Comparison of ENCODE assay signal across 28 cellular contexts in the genomic region with DNA sequence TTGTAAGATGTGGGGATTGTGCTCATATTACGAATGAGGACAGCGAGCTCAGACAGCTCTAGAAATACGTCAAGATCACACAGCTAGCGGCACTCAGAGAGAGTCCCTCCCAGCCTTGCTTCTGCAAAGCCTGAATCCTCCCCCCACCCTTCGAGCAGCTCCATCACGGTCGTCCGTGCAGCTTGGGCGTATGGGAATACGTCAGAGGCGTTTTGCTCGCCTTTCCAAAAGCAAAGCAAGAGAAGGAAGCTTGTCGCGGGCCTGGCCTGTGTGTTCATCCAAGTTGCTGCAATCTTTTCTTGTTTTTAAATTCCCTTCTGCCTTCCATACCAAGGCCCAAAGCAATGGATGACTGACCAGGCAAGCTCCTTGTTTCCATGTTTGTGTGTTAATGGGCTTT.
DNase-seq lines count a peak whose midpoint lies in the region; ATAC-seq and TF ChIP-seq lines count a peak whose summit lies in the region.
"Had no signal": no experiment of that assay in that cellular context is flagged by ENCODE, and none has a peak within 500 bp of the region (broad histone marks: within the 10 kb centered on the region; RNA-seq: fewer than 3 reads in every experiment).

No MANE protein-coding gene starts in this region.

- no peaks in the 10 kb centered on the region for H3K79me1 ChIP-seq in neuronal stem cell (ENCODE audit: low read depth, low read length)

- CTCF ChIA-PET in activated naive CD4-positive, alpha-beta T cell treated with anti-CD3 and anti-CD28 coated beads for 36 hours (lab: Charles Lee) = interaction anchor here (0.5 to 0.7 kb wide), 2 partner anchors 231 to 348 kb away, joined by 3 read pairs; no protein-coding TSS in a partner anchor

- H3K27me3 ChIP-seq in neuronal stem cell (ENCODE audit: control insufficient read depth in 3 of 3, insufficient read depth in 3 of 3, low read depth in 1 of 3, low read length in 3 of 3) (no peaks in the 10 kb centered on the region), upper lobe of right lung (no peaks in the 10 kb centered on the region)
- H3K27me3 ChIP-seq: ovary, right atrium auricular region, suprapubic skin, uterus had no signal

- no peak overlapping the region for H3K14ac ChIP-seq in neuronal stem cell (ENCODE audit: low read length)

- H3K9me3 ChIP-seq in neuronal stem cell (replicated peaks in 1 of 2; ENCODE audit: control insufficient read depth in 2 of 2, insufficient read depth in 1 of 2, low read depth in 1 of 2, low read length in 2 of 2) (peaks cover 0 to 3% of the 10 kb centered on the region in 2 donors), upper lobe of right lung (no peaks in the 10 kb centered on the region)
- H3K9me3 ChIP-seq: ovary, right atrium auricular region, suprapubic skin, uterus had no signal

- H3K18ac ChIP-seq in neuronal stem cell (ENCODE audit: low read length) = no peak overlapping the region

- no peak overlapping the region for H3K9ac ChIP-seq in neuronal stem cell (ENCODE audit: low read depth, low read length, poor library complexity)

- H3K27ac ChIP-seq in neuronal stem cell (replicated peaks; ENCODE audit: low read length) (no peak overlapping the region), upper lobe of right lung (no peak overlapping the region)
- H3K27ac ChIP-seq: ovary, right atrium auricular region, suprapubic skin, uterus had no signal

- peak overlapping the region; percentile 22 for H2AFZ ChIP-seq in neuronal stem cell (ENCODE audit: low read length)

- H3K9me3 Mint-ChIP-seq in activated naive CD4-positive, alpha-beta T cell treated with anti-CD3 and anti-CD28 coated beads, Interleukin-2, amount 50 U/mL, for 24 hours = no peaks in the 10 kb centered on the region
- H3K9me3 Mint-ChIP-seq in activated naive CD4-positive, alpha-beta T cell treated with anti-CD3 and anti-CD28 coated beads for 36 hours = no peaks in the 10 kb centered on the region
- no peaks in the 10 kb centered on the region for H3K9me3 Mint-ChIP-seq in central memory CD8-positive, alpha-beta T cell
- H3K9me3 Mint-ChIP-seq: activated B cell treated with CpG ODN at 0.5 μM for 24 hours; CD8-positive, alpha-beta T cell; stimulated activated effector memory CD8-positive, alpha-beta T cell treated with anti-CD3 and anti-CD28 coated beads, Interleukin-12 subunit alpha, Interleukin-12 subunit beta, amount 100 ng/mL, for 72 hours had no signal

- no peak overlapping the region for H2BK5ac ChIP-seq in neuronal stem cell (ENCODE audit: low read length)

- H3K4me3 Mint-ChIP-seq in activated naive CD4-positive, alpha-beta T cell treated with anti-CD3 and anti-CD28 coated beads, Interleukin-2, amount 50 U/mL, for 24 hours = no peak overlapping the region
- no peak overlapping the region for H3K4me3 Mint-ChIP-seq in activated naive CD4-positive, alpha-beta T cell treated with anti-CD3 and anti-CD28 coated beads for 36 hours
- no peak overlapping the region for H3K4me3 Mint-ChIP-seq in central memory CD8-positive, alpha-beta T cell
- H3K4me3 Mint-ChIP-seq: activated B cell treated with CpG ODN at 0.5 μM for 24 hours; CD8-positive, alpha-beta T cell; stimulated activated effector memory CD8-positive, alpha-beta T cell treated with anti-CD3 and anti-CD28 coated beads, Interleukin-12 subunit alpha, Interleukin-12 subunit beta, amount 100 ng/mL, for 72 hours had no signal

- DNase-seq in activated naive CD4-positive, alpha-beta T cell treated with anti-CD3 and anti-CD28 coated beads for 36 hours = no peak
- no peak for DNase-seq in central memory CD8-positive, alpha-beta T cell (ENCODE audit: low spot score in 2 of 2)
- DNase-seq in neuronal stem cell (ENCODE audit: low spot score) = no peak
- peak; percentile 38 for DNase-seq in upper lobe of right lung
- DNase-seq in activated T-cell treated with anti-CD3 and anti-CD28 coated beads, Interleukin-2, amount 50 U/mL, for 1 hour = no peak
- DNase-seq: activated B cell treated with CpG ODN at 0.5 μM for 24 hours; activated CD4-positive, alpha-beta T cell treated with anti-CD3 and anti-CD28 coated beads, Interleukin-2, amount 50 U/mL, for 4 hours; activated CD8-positive, alpha-beta memory T cell treated with anti-CD3 and anti-CD28 coated beads, Interleukin-2, amount 50 U/mL, for 4 hours; CD8-positive, alpha-beta T cell; cerebellar nuclear complex; DMS 273 treated with DMSO at 0.1 percent for 48 hours; EL; Kasumi-1; NCI-H2171; NCI-H510A; SHP77; stimulated activated CD4-positive, alpha-beta T cell treated with anti-CD3 and anti-CD28 coated beads, Interleukin-12 subunit alpha, Interleukin-12 subunit beta, amount 100 ng/mL, for 4 hours; stimulated activated CD4-positive, alpha-beta T cell treated with anti-CD3 and anti-CD28 coated beads, Interleukin-4, amount 100 ng/mL, for 24 hours; uterus had no signal

- no peak overlapping the region for H3K4ac ChIP-seq in neuronal stem cell (ENCODE audit: low read length)

- H3K27me3 Mint-ChIP-seq in activated naive CD4-positive, alpha-beta T cell treated with anti-CD3 and anti-CD28 coated beads, Interleukin-2, amount 50 U/mL, for 24 hours = no peaks in the 10 kb centered on the region
- no peaks in the 10 kb centered on the region for H3K27me3 Mint-ChIP-seq in activated naive CD4-positive, alpha-beta T cell treated with anti-CD3 and anti-CD28 coated beads for 36 hours (ENCODE audit: low read depth)
- no peaks in the 10 kb centered on the region for H3K27me3 Mint-ChIP-seq in central memory CD8-positive, alpha-beta T cell
- H3K27me3 Mint-ChIP-seq: activated B cell treated with CpG ODN at 0.5 μM for 24 hours had no signal

- H2BK15ac ChIP-seq in neuronal stem cell (ENCODE audit: low read length) = no peak overlapping the region

- no peaks in the 10 kb centered on the region for H3K36me3 ChIP-seq in neuronal stem cell (replicated peaks in 1 of 2; ENCODE audit: control insufficient read depth in 2 of 2, insufficient read depth in 2 of 2, low read length in 2 of 2)
- H3K36me3 ChIP-seq in upper lobe of right lung = no peaks in the 10 kb centered on the region
- H3K36me3 ChIP-seq: ovary, right atrium auricular region, suprapubic skin, uterus had no signal

- H3K4me3 ChIP-seq in neuronal stem cell (ENCODE audit: low read length in 2 of 2) (no peak overlapping the region), upper lobe of right lung (no peak overlapping the region)
- H3K4me3 ChIP-seq: GM12878, ovary, right atrium auricular region, suprapubic skin, uterus had no signal

- H3K23ac ChIP-seq in neuronal stem cell (ENCODE audit: low read depth, low read length, poor library complexity) = no peak overlapping the region

- H3K27ac Mint-ChIP-seq in activated naive CD4-positive, alpha-beta T cell treated with anti-CD3 and anti-CD28 coated beads, Interleukin-2, amount 50 U/mL, for 24 hours = peak overlapping the region; percentile 79
- no peak overlapping the region for H3K27ac Mint-ChIP-seq in activated naive CD4-positive, alpha-beta T cell treated with anti-CD3 and anti-CD28 coated beads for 36 hours
- peak overlapping the region; percentile 53 for H3K27ac Mint-ChIP-seq in central memory CD8-positive, alpha-beta T cell (ENCODE audit: low read depth)
- H3K27ac Mint-ChIP-seq: activated B cell treated with CpG ODN at 0.5 μM for 24 hours; CD8-positive, alpha-beta T cell had no signal

- no peak overlapping the region for H2BK12ac ChIP-seq in neuronal stem cell (ENCODE audit: low read length)

- no peak overlapping the region for H3K4me2 ChIP-seq in neuronal stem cell (ENCODE audit: insufficient read depth, low read length, poor library complexity, severe bottlenecking)

- no peak for ATAC-seq in central memory CD8-positive, alpha-beta T cell (replicated peaks; ENCODE audit: extremely low read depth, poor library complexity, severe bottlenecking)
- ATAC-seq in upper lobe of right lung (no peak), HG03460 (IDR thresholded peaks at IDR 0.05; ENCODE audit: unreplicated experiment) (no peak), HG02623 (IDR thresholded peaks at IDR 0.05; ENCODE audit: unreplicated experiment) (no peak)
- ATAC-seq: CD8-positive, alpha-beta T cell; GM12878; left lobe of liver; stimulated activated effector memory CD8-positive, alpha-beta T cell treated with anti-CD3 and anti-CD28 coated beads, Interleukin-12 subunit alpha, Interleukin-12 subunit beta, amount 100 ng/mL, for 72 hours had no signal

- H3K4me1 Mint-ChIP-seq in activated naive CD4-positive, alpha-beta T cell treated with anti-CD3 and anti-CD28 coated beads, Interleukin-2, amount 50 U/mL, for 24 hours = peaks cover 29% of the 10 kb centered on the region
- peaks cover 24% of the 10 kb centered on the region for H3K4me1 Mint-ChIP-seq in activated naive CD4-positive, alpha-beta T cell treated with anti-CD3 and anti-CD28 coated beads for 36 hours (ENCODE audit: low read depth)
- peaks cover 24% of the 10 kb centered on the region for H3K4me1 Mint-ChIP-seq in central memory CD8-positive, alpha-beta T cell

- H2AK5ac ChIP-seq in neuronal stem cell (ENCODE audit: low read depth, low read length) = peak overlapping the region; percentile 16

- intact Hi-C loops in activated naive CD4-positive, alpha-beta T cell treated with anti-CD3 and anti-CD28 coated beads for 36 hours (cut with micrococcal nuclease) = loop anchor here (10.0 kb wide), 1 partner anchor 331 kb away; no protein-coding TSS in a partner anchor
- intact Hi-C loops in upper lobe of right lung (cut with DNase I) = no loop called here

- no peaks in the 10 kb centered on the region for H3K36me3 Mint-ChIP-seq in activated naive CD4-positive, alpha-beta T cell treated with anti-CD3 and anti-CD28 coated beads, Interleukin-2, amount 50 U/mL, for 24 hours
- no peaks in the 10 kb centered on the region for H3K36me3 Mint-ChIP-seq in activated naive CD4-positive, alpha-beta T cell treated with anti-CD3 and anti-CD28 coated beads for 36 hours (ENCODE audit: low read depth)
- H3K36me3 Mint-ChIP-seq in central memory CD8-positive, alpha-beta T cell (ENCODE audit: insufficient read depth) = peaks cover 2% of the 10 kb centered on the region
- H3K36me3 Mint-ChIP-seq: CD8-positive, alpha-beta T cell had no signal

- H3K4me1 ChIP-seq in neuronal stem cell (ENCODE audit: control insufficient read depth in 2 of 2, insufficient read depth in 1 of 2, low read depth in 1 of 2, low read length in 2 of 2) (peaks cover 12 to 24% of the 10 kb centered on the region in 2 donors), upper lobe of right lung (peaks cover 13% of the 10 kb centered on the region)
- H3K4me1 ChIP-seq: uterus had no signal

- no peak overlapping the region for H4K8ac ChIP-seq in neuronal stem cell (ENCODE audit: low read depth, low read length)

- no CpG with 5 or more reads among the region's 14 CpGs for WGBS in neuronal stem cell (ENCODE audit: extremely low coverage in 2 of 2, insufficient read length in 2 of 2, insufficient replicate concordance in 1 of 2), 2 donors

- no peak overlapping the region for H2BK120ac ChIP-seq in neuronal stem cell (ENCODE audit: low read depth, low read length)

- no peak for TF ChIP-seq CTCF in upper lobe of right lung (IDR thresholded peaks at IDR 0.05)

- H4K91ac ChIP-seq in neuronal stem cell (ENCODE audit: low read depth, low read length, poor library complexity) = no peak overlapping the region
